In the genomic region with DNA sequence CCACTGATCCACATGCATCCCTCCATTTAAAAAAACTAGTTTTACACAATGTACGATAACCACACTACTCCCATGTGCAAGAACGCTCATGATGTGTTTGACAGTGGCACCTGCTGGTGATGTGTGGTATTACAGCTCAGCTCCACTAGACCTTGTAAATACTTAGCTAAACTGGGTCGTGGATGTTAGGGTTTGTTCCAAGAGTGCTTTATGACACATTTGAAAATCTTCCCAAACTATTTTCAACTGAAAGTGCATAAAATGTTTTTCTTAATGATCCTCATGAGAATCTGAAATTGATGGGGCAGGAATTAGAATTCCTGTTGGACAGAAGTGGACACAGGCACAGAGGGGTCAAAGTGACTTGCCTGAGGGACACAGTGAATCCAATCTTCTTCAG, we compare ENCODE assay signal across 8 cellular contexts.
DNase-seq lines count a peak whose midpoint lies in the region; ATAC-seq, FAIRE-seq and TF ChIP-seq lines count a peak whose summit lies in the region.

No MANE protein-coding gene starts in this region.

- H3K36me3 ChIP-seq in muscle layer of duodenum (ENCODE audit: control insufficient read depth in 1 of 2, insufficient read depth in 2 of 2, low read length in 2 of 2), result no peaks in the 10 kb centered on the region

- peak; percentile 66 for DNase-seq in NCI-H2227 (lab: John Stamatoyannopoulos, UW; ENCODE audit: unreplicated experiment)
- no peak for DNase-seq in NCI-H2227 treated with DMSO at 0.1 percent for 48 hours (lab: John Stamatoyannopoulos, UW)
- peak; percentile 35 for DNase-seq in NCI-H226
- DNase-seq in cardiac fibroblast (ENCODE audit: low read depth in 2 of 2), result peak; percentile 88 to 96
- no peak for DNase-seq in HuH-7 (ENCODE audit: low spot score)
- no peak for DNase-seq in HTR-8/SVneo (ENCODE audit: insufficient read length, low spot score)

- no peak overlapping the region for H3K4me3 ChIP-seq in cardiac fibroblast (replicated peaks in 1 of 2; ENCODE audit: low read depth in 2 of 2, low read length in 2 of 2)
- peak overlapping the region in 1 of 2 donors; percentile 20 for H3K4me3 ChIP-seq in muscle layer of duodenum (ENCODE audit: low read depth in 1 of 2, low read length in 2 of 2)

- peaks cover 0 to 3% of the 10 kb centered on the region in 2 donors for H3K9me3 ChIP-seq in muscle layer of duodenum (ENCODE audit: control insufficient read depth in 1 of 2, low read length in 2 of 2)

- peak overlapping the region; percentile 3 for H3K27ac ChIP-seq in muscle layer of duodenum (ENCODE audit: low read length)

- ATAC-seq in GM21447 (IDR thresholded peaks at IDR 0.05; ENCODE audit: unreplicated experiment), result no peak

- H3K4me1 ChIP-seq in muscle layer of duodenum (ENCODE audit: control insufficient read depth in 1 of 2, insufficient read depth in 2 of 2, low read length in 2 of 2), result peaks cover 8 to 35% of the 10 kb centered on the region in 2 donors

- FAIRE-seq in HTR-8/SVneo (lab: Jason Lieb, UNC), result no peak

- TF ChIP-seq CTCF in cardiac fibroblast (IDR thresholded peaks at IDR 0.05; ENCODE audit: low read depth, low read length), result peak; percentile 90

- H3K27me3 ChIP-seq in muscle layer of duodenum (ENCODE audit: low read depth, low read length), result no peaks in the 10 kb centered on the region

Comparison
In these comparisons a context has a peak if more than half of its experiments do, and no peak if none do; other contexts are left out.
1. DNase-seq: peak in NCI-H2227 (single experiment), NCI-H226 (single experiment) and cardiac fibroblast (2 of 2); none in NCI-H2227 treated with DMSO at 0.1 percent for 48 hours (single experiment), HuH-7 (single experiment) and HTR-8/SVneo (single experiment).